ENCODE assay signal across 8 cellular contexts in genomic region chrX:130110379-130111219, GRCh38. TPM values are rescaled to one million over a fixed set of nuclear protein-coding genes. Genes with fewer than 3 reads are reported as not detected.
DNase-seq lines count a peak whose midpoint lies in the region; ATAC-seq and TF ChIP-seq lines count a peak whose summit lies in the region.

TSS of gene ELF4 (minus strand) at chrX:130110497. CDS start at chrX:130081330, 29,167 bp downstream.

- H4K20me1 ChIP-seq in MM.1S (ENCODE audit: insufficient read depth, low read length), result no peaks in the 10 kb centered on the region

- no peaks in the 10 kb centered on the region for H3K9me3 ChIP-seq in Caco-2
- H3K9me3 ChIP-seq in MM.1S (replicated peaks; ENCODE audit: insufficient read depth, low read length), result no peaks in the 10 kb centered on the region
- H3K9me3 ChIP-seq in liver (ENCODE audit: control insufficient read depth in 4 of 4, low read length in 3 of 4), result no peaks in the 10 kb centered on the region

- WGBS in liver, result 2% methylated on average over 105 of the region's 123 CpGs

- no peaks in the 10 kb centered on the region for H3K9me2 ChIP-seq in MM.1S (replicated peaks; ENCODE audit: insufficient read depth, low read length)

- peak within 1 kb of the TSS; percentile 63 for H2AFZ ChIP-seq in MM.1S (ENCODE audit: low read length)

- TF ChIP-seq RAD21 in liver (IDR thresholded peaks at IDR 0.05), result no peak

- no peaks in the 10 kb centered on the region for H3F3A ChIP-seq in MM.1S (ENCODE audit: insufficient read depth, low read length)

- intact Hi-C loops in Caco-2 (cut with micrococcal nuclease; ENCODE audit: unreplicated experiment), result no loop called here

- peaks cover 33% of the 10 kb centered on the region for H3K79me2 ChIP-seq in MM.1S (ENCODE audit: low read length)

- peaks cover 12% of the 10 kb centered on the region for H3K4me1 Mint-ChIP-seq in Caco-2 (ENCODE audit: low read depth, unreplicated experiment)
- H3K4me1 Mint-ChIP-seq in central memory CD8-positive, alpha-beta T cell, result peaks cover 20% of the 10 kb centered on the region

- no peaks in the 10 kb centered on the region for H3K9me3 Mint-ChIP-seq in Caco-2 (ENCODE audit: unreplicated experiment)
- no peaks in the 10 kb centered on the region for H3K9me3 Mint-ChIP-seq in central memory CD8-positive, alpha-beta T cell

- H3K27ac Mint-ChIP-seq in Caco-2 (ENCODE audit: unreplicated experiment), result peak within 1 kb of the TSS; percentile 83
- H3K27ac Mint-ChIP-seq in central memory CD8-positive, alpha-beta T cell (ENCODE audit: low read depth), result peak within 1 kb of the TSS; percentile 71

- ATAC-seq in GM21360 (IDR thresholded peaks at IDR 0.05; ENCODE audit: unreplicated experiment), result peak; percentile 32
- peak; percentile 75 for ATAC-seq in central memory CD8-positive, alpha-beta T cell (replicated peaks; ENCODE audit: extremely low read depth, poor library complexity, severe bottlenecking)

- H3K4me3 Mint-ChIP-seq in Caco-2 (ENCODE audit: unreplicated experiment), result peak within 1 kb of the TSS; percentile 90
- H3K4me3 Mint-ChIP-seq in central memory CD8-positive, alpha-beta T cell, result peak within 1 kb of the TSS; percentile 89

- H3K36me3 ChIP-seq in Caco-2 (ENCODE audit: control insufficient read depth, insufficient read depth, low read length), result no peaks in the 10 kb centered on the region
- H3K36me3 ChIP-seq in MM.1S (replicated peaks; ENCODE audit: insufficient read depth, low read length), result no peaks in the 10 kb centered on the region
- H3K36me3 ChIP-seq in liver (ENCODE audit: control insufficient read depth in 4 of 4, insufficient read depth in 3 of 4, low read depth in 1 of 4, low read length in 3 of 4), result no peaks in the 10 kb centered on the region

- no peaks in the 10 kb centered on the region for H3K27me3 Mint-ChIP-seq in Caco-2 (ENCODE audit: insufficient read depth, unreplicated experiment)
- no peaks in the 10 kb centered on the region for H3K27me3 Mint-ChIP-seq in central memory CD8-positive, alpha-beta T cell

- H3K27ac ChIP-seq in MM.1S (ENCODE audit: low read length) (no peak within 1 kb of the TSS; the same call in 1 of the 2 replicates), liver (ENCODE audit: low read depth in 1 of 2, low read length in 2 of 2) (peak within 1 kb of the TSS; percentile 56 to 57)

- peaks cover 7% of the 10 kb centered on the region; the same call in 1 of the 2 replicates for H3K4me1 ChIP-seq in Caco-2
- H3K4me1 ChIP-seq in MM.1S (ENCODE audit: low read length), result no peaks in the 10 kb centered on the region
- peaks cover 0 to 4% (median 0%) of the 10 kb centered on the region in 4 donors for H3K4me1 ChIP-seq in liver (ENCODE audit: control insufficient read depth in 4 of 4, insufficient read depth in 4 of 4, low read length in 3 of 4)

- H3K9ac ChIP-seq in MM.1S (ENCODE audit: low read length) (peak within 1 kb of the TSS; percentile 73), liver (ENCODE audit: low read depth in 1 of 2, low read length in 2 of 2) (no peak within 1 kb of the TSS)

- CTCF ChIA-PET in Caco-2 (lab: Charles Lee), result no interaction called here

- H3K4me2 ChIP-seq in MM.1S (ENCODE audit: low read depth, low read length), result peak within 1 kb of the TSS; percentile 66

- H3K36me3 Mint-ChIP-seq in Caco-2 (ENCODE audit: insufficient read depth, unreplicated experiment), result no peaks in the 10 kb centered on the region
- H3K36me3 Mint-ChIP-seq in central memory CD8-positive, alpha-beta T cell (ENCODE audit: insufficient read depth), result peaks cover 9% of the 10 kb centered on the region

- DNase-seq in Caco-2, result peak; percentile 63 to 65
- peak; percentile 55 for DNase-seq in MM.1S
- DNase-seq in UCSD-AML1 (lab: John Stamatoyannopoulos, UW; ENCODE audit: unreplicated experiment), result peak; percentile 60
- peak in 1 of 2 donors; percentile 14 for DNase-seq in central memory CD8-positive, alpha-beta T cell (ENCODE audit: low spot score in 2 of 2)
- DNase-seq in stimulated activated CD8-positive, alpha-beta memory T cell treated with anti-CD3 and anti-CD28 coated beads, Interleukin-7, amount 100 ng/mL, for 4 hours (ENCODE audit: low read depth in 2 of 2), result peak; percentile 30 to 62
- DNase-seq in SK-N-DZ (ENCODE audit: low spot score), result no peak

- no peaks in the 10 kb centered on the region for H3K27me3 ChIP-seq in Caco-2 (replicated peaks; ENCODE audit: control insufficient read depth, insufficient read depth, low read length)
- no peaks in the 10 kb centered on the region for H3K27me3 ChIP-seq in MM.1S (replicated peaks; ENCODE audit: insufficient read depth, low read length)
- H3K27me3 ChIP-seq in liver (ENCODE audit: control insufficient read depth in 4 of 4, insufficient read depth in 4 of 4, low read length in 3 of 4), result no peaks in the 10 kb centered on the region

- TF ChIP-seq CTCF in Caco-2 (IDR thresholded peaks at IDR 0.05; ENCODE audit: insufficient read depth in 1 of 2, low read depth in 1 of 2, low read length in 1 of 2, severe bottlenecking in 1 of 2, unreplicated experiment in 1 of 2) (no peak), MM.1S (IDR thresholded peaks at IDR 0.05; ENCODE audit: low read length) (no peak), liver (IDR thresholded peaks at IDR 0.05; ENCODE audit: low read depth, low read length, missing input control) (no peak)

- H3K4me3 ChIP-seq in Caco-2 (ENCODE audit: low read depth, low read length) (peak within 1 kb of the TSS; percentile 70), MM.1S (ENCODE audit: low read length) (peak within 1 kb of the TSS; percentile 69), liver (ENCODE audit: low read depth in 1 of 3, low read length in 3 of 3) (peak within 1 kb of the TSS in 2 of 3 donors; percentile 46 to 56)

- no TSS peak for BruUV-seq in Caco-2 (replicated peaks; lab: Mats Ljungman, UMichigan)

- POLR2A ChIA-PET in Caco-2 (lab: Charles Lee), result no interaction called here

TF ChIP-seq in liver, 16 proteins besides CTCF, POLR2A, EP300 and RAD21:
- TF ChIP-seq ATF3 (IDR thresholded peaks at IDR 0.05) (no peak), JUND (IDR thresholded peaks at IDR 0.05) (no peak), YY1 (IDR thresholded peaks at IDR 0.05) (no peak), MAX (IDR thresholded peaks at IDR 0.05) (no peak), FOXA1 (IDR thresholded peaks at IDR 0.05) (no peak), RXRA (IDR thresholded peaks at IDR 0.05) (no peak), HNF4A (conservative IDR thresholded peaks at IDR 0.05) (no peak)

RNA-seq across cellular contexts. Expression of gene ELF4, which starts in this region (rescaled TPM):
- total RNA-seq in Caco-2 (2022) (24.3 and 25.3 TPM in 2 replicates), liver (1 to 10 TPM; 1.6 to 4.7 TPM)
- 1 to 10 TPM in 1 of 2 donors, under 1 TPM in 1; 0.35 to 1.3 TPM for polyA plus RNA-seq in liver
- 4.1 and 4.9 TPM in 2 replicates for polyA plus RNA-seq in SK-N-DZ (2014; cell fraction: cytosol; rRNA removed)
- polyA plus RNA-seq in SK-N-DZ (2014; cell fraction: nucleus; rRNA removed), result 2.7 and 3.9 TPM in 2 replicates
